Comparison of ENCODE assay signal across 8 cellular contexts in the genomic region with DNA sequence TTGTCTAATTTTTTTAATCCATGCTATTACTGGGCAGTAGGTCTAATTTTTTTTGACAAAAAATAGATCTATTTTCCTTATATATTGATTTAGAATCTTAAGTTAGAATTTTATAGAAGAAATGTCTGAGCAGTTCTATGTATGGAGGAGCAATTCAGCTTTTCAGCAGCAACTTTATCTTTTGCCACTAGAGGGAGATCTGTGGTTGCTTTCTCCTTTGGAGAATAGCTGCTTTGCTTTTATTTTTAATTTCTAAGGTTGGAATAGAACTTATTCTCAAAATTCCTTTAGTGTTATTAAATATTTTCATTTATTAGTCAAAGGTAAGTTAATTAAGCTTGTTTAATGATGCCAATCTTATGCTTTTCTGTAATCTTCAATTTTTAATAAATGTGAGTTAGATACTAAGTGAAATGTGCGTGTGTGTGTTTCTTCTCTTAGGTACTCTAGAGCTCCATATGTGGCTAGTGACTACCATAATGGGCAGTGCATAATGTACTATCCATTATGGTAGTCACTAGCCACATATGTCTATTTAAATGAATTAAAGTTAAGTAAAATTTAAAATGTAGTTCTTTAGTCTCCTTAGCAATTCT. TPM values are rescaled to one million over a fixed set of nuclear protein-coding genes. Genes with fewer than 3 reads are reported as not detected.
DNase-seq lines count a peak whose midpoint lies in the region; ATAC-seq, FAIRE-seq and TF ChIP-seq lines count a peak whose summit lies in the region.

No MANE protein-coding gene starts in this region.

- no peaks in the 10 kb centered on the region for H3K9me2 ChIP-seq in Karpas-422 (replicated peaks; ENCODE audit: insufficient read depth, low read length)

- no peaks in the 10 kb centered on the region; the same call in 1 of the 2 replicates for H3K4me1 ChIP-seq in Karpas-422 (ENCODE audit: low read length)
- no peaks in the 10 kb centered on the region for H3K4me1 ChIP-seq in ascending aorta
- no peaks in the 10 kb centered on the region for H3K4me1 ChIP-seq in kidney (ENCODE audit: control insufficient read depth in 1 of 2, insufficient read depth in 1 of 2, low read depth in 1 of 2, low read length in 2 of 2)
- no peaks in the 10 kb centered on the region for H3K4me1 ChIP-seq in vagina

- no peaks in the 10 kb centered on the region for H4K20me1 ChIP-seq in Karpas-422 (ENCODE audit: insufficient read depth, low read depth, low read length)

- H3K4me3 ChIP-seq in Karpas-422 (ENCODE audit: low read length) (no peak overlapping the region), ascending aorta (no peak overlapping the region), kidney (ENCODE audit: low read length in 2 of 2) (no peak overlapping the region), vagina (no peak overlapping the region)

- ATAC-seq in GM19351 (IDR thresholded peaks at IDR 0.05; ENCODE audit: unreplicated experiment), result peak; percentile 81
- no peak for ATAC-seq in GM19397 (IDR thresholded peaks at IDR 0.05; ENCODE audit: unreplicated experiment)
- no peak for ATAC-seq in stimulated activated naive CD8-positive, alpha-beta T cell treated with anti-CD3 and anti-CD28 coated beads, Interleukin-15, amount 100 ng/mL, for 72 hours

- no peak overlapping the region for H3K27ac ChIP-seq in Karpas-422 (ENCODE audit: low read length)
- H3K27ac ChIP-seq in ascending aorta, result no peak overlapping the region
- no peak overlapping the region for H3K27ac ChIP-seq in kidney (ENCODE audit: low read depth in 2 of 2, low read length in 2 of 2)
- H3K27ac ChIP-seq in vagina, result no peak overlapping the region

- H3K4me2 ChIP-seq in Karpas-422 (ENCODE audit: low read depth, low read length, poor library complexity, severe bottlenecking), result no peak overlapping the region

- no peak overlapping the region for H2AFZ ChIP-seq in Karpas-422 (ENCODE audit: low read length)

- H3K27me3 Mint-ChIP-seq in stimulated activated naive CD8-positive, alpha-beta T cell treated with anti-CD3 and anti-CD28 coated beads, Interleukin-15, amount 100 ng/mL, for 72 hours, result no peaks in the 10 kb centered on the region

- no peaks in the 10 kb centered on the region for H3K79me2 ChIP-seq in Karpas-422 (ENCODE audit: low read length)

- H3K27ac Mint-ChIP-seq in stimulated activated naive CD8-positive, alpha-beta T cell treated with anti-CD3 and anti-CD28 coated beads, Interleukin-15, amount 100 ng/mL, for 72 hours, result no peak overlapping the region

- TF ChIP-seq POLR2A in vagina (IDR thresholded peaks at IDR 0.05), result no peak

- H3K36me3 ChIP-seq in Karpas-422 (ENCODE audit: insufficient read depth, low read length) (no peaks in the 10 kb centered on the region; the same call in 1 of the 2 replicates), ascending aorta (no peaks in the 10 kb centered on the region), kidney (ENCODE audit: control insufficient read depth in 1 of 2, insufficient read depth in 2 of 2, low read length in 2 of 2) (peaks cover 0 to 3% of the 10 kb centered on the region in 2 donors), vagina (no peaks in the 10 kb centered on the region)

- DNase-seq in EH (ENCODE audit: low read depth) (peak; percentile 40), Karpas-422 (peak; percentile 80), ascending aorta (ENCODE audit: low spot score in 2 of 2) (no peak), kidney (no peak), vagina (ENCODE audit: extremely low spot score in 2 of 2) (no peak)
- DNase-seq in stimulated activated naive CD8-positive, alpha-beta T cell treated with anti-CD3 and anti-CD28 coated beads, Interleukin-15, amount 100 ng/mL, for 72 hours, result no peak

- no peaks in the 10 kb centered on the region for H3K9me3 Mint-ChIP-seq in stimulated activated naive CD8-positive, alpha-beta T cell treated with anti-CD3 and anti-CD28 coated beads, Interleukin-15, amount 100 ng/mL, for 72 hours

- no peak overlapping the region for H3K9ac ChIP-seq in Karpas-422 (ENCODE audit: low read length)
- no peak overlapping the region for H3K9ac ChIP-seq in kidney (ENCODE audit: low read length in 2 of 2)

- TF ChIP-seq CTCF in ascending aorta (IDR thresholded peaks at IDR 0.05) (peak in 2 of 3 experiments; percentile 77 to 82), kidney (IDR thresholded peaks at IDR 0.05; ENCODE audit: borderline replicate concordance, extremely low read depth, insufficient read depth) (peak; percentile 47), vagina (IDR thresholded peaks at IDR 0.05) (peak; percentile 14 to 57 (median 45))

- H3K27me3 ChIP-seq in Karpas-422 (ENCODE audit: low read length), result no peaks in the 10 kb centered on the region
- H3K27me3 ChIP-seq in ascending aorta, result no peaks in the 10 kb centered on the region
- no peaks in the 10 kb centered on the region for H3K27me3 ChIP-seq in vagina

- H3K9me3 ChIP-seq in Karpas-422 (ENCODE audit: low read length), result no peaks in the 10 kb centered on the region
- no peaks in the 10 kb centered on the region for H3K9me3 ChIP-seq in ascending aorta
- no peaks in the 10 kb centered on the region for H3K9me3 ChIP-seq in kidney (ENCODE audit: control insufficient read depth in 1 of 2, low read length in 2 of 2)
- no peaks in the 10 kb centered on the region for H3K9me3 ChIP-seq in vagina

- intact Hi-C loops in ascending aorta (cut with DNase I), result loop anchor here (5.0 kb wide), 2 partner anchors 77 to 147 kb away; no protein-coding TSS in a partner anchor
- intact Hi-C loops in kidney (cut with DNase I), result no loop called here
- intact Hi-C loops in vagina (cut with DNase I), result no loop called here

- peak; percentile 99 for FAIRE-seq in kidney (lab: Jason Lieb, UNC)

- H3K4me3 Mint-ChIP-seq in stimulated activated naive CD8-positive, alpha-beta T cell treated with anti-CD3 and anti-CD28 coated beads, Interleukin-15, amount 100 ng/mL, for 72 hours, result no peak overlapping the region

- H3K4me1 Mint-ChIP-seq in stimulated activated naive CD8-positive, alpha-beta T cell treated with anti-CD3 and anti-CD28 coated beads, Interleukin-15, amount 100 ng/mL, for 72 hours, result no peaks in the 10 kb centered on the region

RNA-seq across cellular contexts. Expression of a gene that starts 29.3 kb away (rescaled TPM):
- 12.2 and 26.8 TPM in 2 replicates for total RNA-seq in Karpas-422 (2014; rRNA removed; shearing (Covaris generic); ENCODE audit: low replicate concordance)
- total RNA-seq in ascending aorta (10.4 TPM), kidney (37.4 TPM), vagina (15.0 TPM)
- polyA plus RNA-seq in kidney (ENCODE audit: insufficient read depth, low read depth, low replicate concordance), result 12.6 TPM

RNA-seq across cellular contexts. Expression of a gene that starts 38.8 kb away (rescaled TPM):
- total RNA-seq in Karpas-422 (2014; rRNA removed; shearing (Covaris generic); ENCODE audit: low replicate concordance), result 2.2 and 5.8 TPM in 2 replicates
- total RNA-seq in ascending aorta, result 3.1 TPM
- 12.1 TPM for total RNA-seq in kidney
- 5.0 TPM for polyA plus RNA-seq in kidney (ENCODE audit: insufficient read depth, low read depth, low replicate concordance)
- 43.0 TPM for total RNA-seq in vagina

RNA-seq across cellular contexts. Expression of a gene that starts 59.1 kb away (rescaled TPM):
- total RNA-seq in Karpas-422 (2014; rRNA removed; shearing (Covaris generic); ENCODE audit: low replicate concordance), result not detected in 2 replicates
- total RNA-seq in ascending aorta (not detected), kidney (not detected), vagina (not detected)
- polyA plus RNA-seq in kidney (ENCODE audit: insufficient read depth, low read depth, low replicate concordance), result not detected

Comparison
In these comparisons a context has a peak if more than half of its experiments do, and no peak if none do; other contexts are left out.
1. DNase-seq: peak in EH (single experiment) and Karpas-422 (single experiment); none in ascending aorta (0 of 2), kidney (single experiment), vagina (0 of 2) and stimulated activated naive CD8-positive, alpha-beta T cell treated with anti-CD3 and anti-CD28 coated beads, Interleukin-15, amount 100 ng/mL, for 72 hours (0 of 2).
2. Peak in every context shown above with its lines, with median percentiles within 50 percentile points of each other: CTCF ChIP-seq.